In the genomic region with DNA sequence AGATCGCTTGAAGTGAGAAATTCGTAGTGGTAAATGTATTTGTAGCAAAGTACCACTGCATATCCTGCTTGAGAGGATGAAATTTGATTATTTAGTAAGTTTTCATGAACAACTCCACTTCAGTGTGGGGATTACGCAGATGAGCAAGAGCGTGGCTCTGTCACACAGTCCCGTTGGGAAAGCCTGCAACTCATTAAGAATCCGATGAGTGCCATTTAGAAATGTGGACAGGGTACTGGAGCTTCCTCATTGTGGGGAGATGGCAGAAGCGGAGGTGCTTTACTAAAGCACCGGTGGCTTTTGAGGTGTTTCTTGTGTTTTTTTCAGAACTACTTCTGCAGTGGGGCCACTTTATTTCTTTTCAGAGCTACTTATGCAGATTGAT, we compare ENCODE assay signal across 9 cellular contexts. TPM values are rescaled to one million over a fixed set of nuclear protein-coding genes. Genes with fewer than 3 reads are reported as not detected.
DNase-seq lines count a peak whose midpoint lies in the region; ATAC-seq, FAIRE-seq and TF ChIP-seq lines count a peak whose summit lies in the region.
"Had no signal": no experiment of that assay in that cellular context is flagged by ENCODE, and none has a peak within 500 bp of the region (broad histone marks: within the 10 kb centered on the region; RNA-seq: fewer than 3 reads in every experiment).

No MANE protein-coding gene starts in this region.

- H3K27me3 Mint-ChIP-seq in T-helper 1 cell treated with Interleukin-12 subunit alpha and Interleukin-12 subunit beta and Interleukin-4 antibody, amounts not matched to agents 30 μg/mL and 1 μg/mL, for 36 hours (ENCODE audit: low read depth): peaks cover 16% of the 10 kb centered on the region
- H3K27me3 Mint-ChIP-seq in T-helper 17 cell: peaks cover 10% of the 10 kb centered on the region

- no peak for FAIRE-seq in kidney (lab: Jason Lieb, UNC)
- FAIRE-seq: A549 had no signal

- no peaks in the 10 kb centered on the region for H3K36me3 ChIP-seq in kidney (ENCODE audit: control insufficient read depth in 1 of 2, insufficient read depth in 2 of 2, low read length in 2 of 2)

- intact Hi-C loops in kidney (cut with DNase I): no loop called here

- H3K4me1 Mint-ChIP-seq in T-helper 1 cell treated with Interleukin-12 subunit alpha and Interleukin-12 subunit beta and Interleukin-4 antibody, amounts not matched to agents 30 μg/mL and 1 μg/mL, for 36 hours (ENCODE audit: low read depth): peaks cover 42% of the 10 kb centered on the region
- H3K4me1 Mint-ChIP-seq in T-helper 17 cell: peaks cover 47% of the 10 kb centered on the region

- H3K9me3 ChIP-seq in T-helper 17 cell (ENCODE audit: control insufficient read depth, low read length, poor library complexity, severe bottlenecking): no peaks in the 10 kb centered on the region
- no peaks in the 10 kb centered on the region for H3K9me3 ChIP-seq in kidney (ENCODE audit: control insufficient read depth in 1 of 2, low read length in 2 of 2)
- H3K9me3 ChIP-seq: A549 had no signal

- H3K4me1 ChIP-seq in kidney (ENCODE audit: control insufficient read depth in 1 of 2, insufficient read depth in 1 of 2, low read depth in 1 of 2, low read length in 2 of 2): peaks cover 5 to 22% of the 10 kb centered on the region in 2 donors

- H3K9ac ChIP-seq in kidney (ENCODE audit: low read length in 2 of 2): peak overlapping the region in 1 of 2 donors; percentile 35

- H3K36me3 Mint-ChIP-seq in T-helper 1 cell treated with Interleukin-12 subunit alpha and Interleukin-12 subunit beta and Interleukin-4 antibody, amounts not matched to agents 30 μg/mL and 1 μg/mL, for 36 hours (ENCODE audit: low read depth): no peaks in the 10 kb centered on the region
- H3K36me3 Mint-ChIP-seq in T-helper 17 cell (ENCODE audit: low read depth): peaks cover 6% of the 10 kb centered on the region

- no peak for TF ChIP-seq CTCF in kidney (IDR thresholded peaks at IDR 0.05; ENCODE audit: borderline replicate concordance, extremely low read depth, insufficient read depth)

- H3K9me3 Mint-ChIP-seq in T-helper 1 cell treated with Interleukin-12 subunit alpha and Interleukin-12 subunit beta and Interleukin-4 antibody, amounts not matched to agents 30 μg/mL and 1 μg/mL, for 36 hours: no peaks in the 10 kb centered on the region

- H3K27ac Mint-ChIP-seq in T-helper 1 cell treated with Interleukin-12 subunit alpha and Interleukin-12 subunit beta and Interleukin-4 antibody, amounts not matched to agents 30 μg/mL and 1 μg/mL, for 36 hours: peak overlapping the region; percentile 10
- H3K27ac Mint-ChIP-seq in T-helper 17 cell: peak overlapping the region; percentile 37

- peak overlapping the region; percentile 76 to 77 for H3K4me3 ChIP-seq in kidney (ENCODE audit: low read length in 2 of 2)
- H3K4me3 ChIP-seq: A549 had no signal

- H3K4me3 Mint-ChIP-seq in T-helper 1 cell treated with Interleukin-12 subunit alpha and Interleukin-12 subunit beta and Interleukin-4 antibody, amounts not matched to agents 30 μg/mL and 1 μg/mL, for 36 hours: peak overlapping the region; percentile 89
- peak overlapping the region; percentile 90 for H3K4me3 Mint-ChIP-seq in T-helper 17 cell

- DNase-seq in T-helper 1 cell: no peak
- DNase-seq in T-helper 17 cell: no peak
- DNase-seq in kidney: no peak
- no peak for DNase-seq in central memory CD4-positive, alpha-beta T cell
- no peak for DNase-seq in occipital lobe (lab: John Stamatoyannopoulos, UW)
- no peak for DNase-seq in stimulated activated CD4-positive, alpha-beta T cell treated with anti-CD3 and anti-CD28 coated beads, Interleukin-4, amount 100 ng/mL, for 1 hour

- ATAC-seq in HG02840 (IDR thresholded peaks at IDR 0.05; ENCODE audit: low FRiP score, unreplicated experiment): peak; percentile 18
- peak; percentile 5 for ATAC-seq in T-helper 17 cell

- H3K27ac ChIP-seq in kidney (ENCODE audit: low read depth in 2 of 2, low read length in 2 of 2): peak overlapping the region in 1 of 2 donors; percentile 73
- H3K27ac ChIP-seq: A549 had no signal

RNA-seq across cellular contexts. Expression of a gene that starts 1.4 kb away (rescaled TPM):
- 10 to 100 TPM; 21.1 to 30.2 TPM for total RNA-seq in T-helper 17 cell
- 148 TPM for total RNA-seq in kidney
- 35.9 TPM for polyA plus RNA-seq in kidney (ENCODE audit: insufficient read depth, low read depth, low replicate concordance)
- 4.5 TPM for total RNA-seq in occipital lobe
